14 cellular contexts compared by ENCODE assay signal in genomic region chr9:117412841-117413240, GRCh38. TPM values are rescaled to one million over a fixed set of nuclear protein-coding genes. Genes with fewer than 3 reads are reported as not detected.
DNase-seq lines count a peak whose midpoint lies in the region; ATAC-seq, FAIRE-seq and TF ChIP-seq lines count a peak whose summit lies in the region.
"Had no signal": no experiment of that assay in that cellular context is flagged by ENCODE, and none has a peak within 500 bp of the region (broad histone marks: within the 10 kb centered on the region; RNA-seq: fewer than 3 reads in every experiment).

No MANE protein-coding gene starts in this region.

- peaks cover 5% of the 10 kb centered on the region for H3K4me1 Mint-ChIP-seq in neural progenitor cell

- H3K27ac ChIP-seq in neural progenitor cell, result no peak overlapping the region
- H3K27ac ChIP-seq: body of pancreas had no signal

- DNase-seq in D341Med (ENCODE audit: low spot score) (peak; percentile 37), H7 (peak; percentile 62), ecto neural progenitor cell (ENCODE audit: low spot score) (peak; percentile 58), neural progenitor cell (ENCODE audit: low spot score) (peak; percentile 44), left colon (no peak), EL (no peak), HTR-8/SVneo (ENCODE audit: insufficient read length, low spot score) (no peak)
- DNase-seq: CD8-positive, alpha-beta T cell; hippocampal formation; NCI-H1417 treated with DMSO at 0.1 percent for 48 hours had no signal

- no peak for ATAC-seq in GM21717 (IDR thresholded peaks at IDR 0.05; ENCODE audit: unreplicated experiment)
- no peak for ATAC-seq in left colon
- ATAC-seq: body of pancreas; CD8-positive, alpha-beta T cell; GM12878 had no signal

- no peak for TF ChIP-seq CTCF in neural progenitor cell (IDR thresholded peaks at IDR 0.05)

- peaks cover 14% of the 10 kb centered on the region for H3K4me1 ChIP-seq in neural progenitor cell

- H2AFZ ChIP-seq in neural progenitor cell (replicated peaks), result peak overlapping the region; percentile 65

- FAIRE-seq in HTR-8/SVneo (lab: Jason Lieb, UNC), result no peak
- FAIRE-seq: GM12878 had no signal

- no peaks in the 10 kb centered on the region for H3K9me3 ChIP-seq in neural progenitor cell (ENCODE audit: low read depth)
- H3K9me3 ChIP-seq: body of pancreas had no signal

- intact Hi-C loops in left colon (cut with DNase I, micrococcal nuclease), result no loop called here

- H3K4me3 ChIP-seq in H7 (ENCODE audit: insufficient read depth, low read depth, low read length) (peak overlapping the region; percentile 43), neural progenitor cell (peak overlapping the region; percentile 65)
- H3K4me3 ChIP-seq: body of pancreas, GM12878 had no signal

- H3F3A ChIP-seq in neural progenitor cell (ENCODE audit: low read depth), result peaks cover 28% of the 10 kb centered on the region

- peaks cover 38% of the 10 kb centered on the region for H4K20me1 ChIP-seq in neural progenitor cell (ENCODE audit: low read depth)

- peak overlapping the region; percentile 94 for H3K4me2 ChIP-seq in neural progenitor cell

- H3K4me3 Mint-ChIP-seq in neural progenitor cell, result peak overlapping the region; percentile 89
- H3K4me3 Mint-ChIP-seq: CD8-positive, alpha-beta T cell had no signal

- H3K36me3 ChIP-seq in H7 (replicated peaks; ENCODE audit: control insufficient read depth, insufficient read depth, low read length), result no peaks in the 10 kb centered on the region
- H3K36me3 ChIP-seq in neural progenitor cell, result no peaks in the 10 kb centered on the region

- H3K9ac ChIP-seq in neural progenitor cell, result no peak overlapping the region

- H3K27me3 Mint-ChIP-seq in neural progenitor cell (ENCODE audit: insufficient read depth, low read depth), result peaks cover 28% of the 10 kb centered on the region

- no peaks in the 10 kb centered on the region for H3K9me3 Mint-ChIP-seq in neural progenitor cell
- H3K9me3 Mint-ChIP-seq: IgD-negative memory B cell had no signal

- H3K27ac Mint-ChIP-seq in neural progenitor cell, result no peak overlapping the region
- H3K27ac Mint-ChIP-seq: CD8-positive, alpha-beta T cell; IgD-negative memory B cell had no signal

- peaks cover 55% of the 10 kb centered on the region for H3K27me3 ChIP-seq in H7 (ENCODE audit: control insufficient read depth, insufficient read depth, low read length)
- peaks cover 61% of the 10 kb centered on the region for H3K27me3 ChIP-seq in neural progenitor cell

- H3K79me2 ChIP-seq in neural progenitor cell (ENCODE audit: low read depth), result no peaks in the 10 kb centered on the region

- H3K36me3 Mint-ChIP-seq in neural progenitor cell, result no peaks in the 10 kb centered on the region
- H3K36me3 Mint-ChIP-seq: CD8-positive, alpha-beta T cell; IgD-negative memory B cell had no signal

RNA-seq across cellular contexts. Expression of gene ASTN2, which starts 2.0 kb away (rescaled TPM):
- total RNA-seq in H7 (2014; rRNA removed; shearing (Covaris generic)), result 7.4 and 9.3 TPM in 2 replicates
- 8.0 and 13.5 TPM in 2 replicates for total RNA-seq in neural progenitor cell (ENCODE audit: low replicate concordance)
- total RNA-seq in left colon, result 1 to 10 TPM; 3.1 to 4.9 TPM

Comparison
In these comparisons a context has a peak if more than half of its experiments do, and no peak if none do; other contexts are left out.
1. DNase-seq: peak in D341Med (single experiment), H7 (single experiment), ecto neural progenitor cell (single experiment) and neural progenitor cell (single experiment); none in left colon (0 of 2), EL (single experiment) and HTR-8/SVneo (single experiment).